8 cellular contexts compared by ENCODE assay signal in the genomic region with DNA sequence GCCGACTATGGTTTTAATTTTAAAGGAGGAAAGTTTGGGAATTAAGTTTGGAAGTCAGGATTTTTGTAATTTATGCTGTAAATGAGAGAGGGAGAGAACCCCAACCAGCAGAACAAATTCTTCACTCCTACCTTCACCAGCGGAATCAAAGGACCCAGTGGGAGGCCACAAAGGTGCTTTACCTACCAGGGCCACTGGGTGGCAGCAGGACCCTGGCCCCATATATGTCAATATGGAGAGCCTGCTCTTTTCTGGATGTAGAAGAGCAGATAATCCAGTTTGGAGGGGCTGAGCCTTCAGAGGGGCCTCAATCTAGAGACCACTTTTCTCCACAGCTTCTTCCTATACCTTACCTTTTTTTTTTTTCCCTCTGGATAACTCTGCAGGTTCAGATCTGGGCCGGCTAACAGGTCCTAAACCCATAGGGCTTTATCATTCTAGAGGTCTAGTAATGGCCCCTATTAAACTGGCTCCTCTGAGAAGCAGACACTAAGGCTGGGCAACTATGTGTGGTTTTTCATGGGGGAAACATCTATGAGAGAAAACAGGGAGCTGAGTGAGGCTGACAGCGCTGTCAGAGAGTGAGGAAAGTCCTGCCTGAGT. TPM values are rescaled to one million over a fixed set of nuclear protein-coding genes. Genes with fewer than 3 reads are reported as not detected.
DNase-seq lines count a peak whose midpoint lies in the region; ATAC-seq, FAIRE-seq and TF ChIP-seq lines count a peak whose summit lies in the region.

No MANE protein-coding gene starts in this region.

- no peak overlapping the region for H3K4me3 Mint-ChIP-seq in T-helper 2 cell treated with Interferon-gamma antibody and Interleukin-4, amounts not matched to agents 5 μg/mL and 100 μg/mL, for 36 hours

- peak overlapping the region; percentile 28 for H2AFZ ChIP-seq in MM.1S (ENCODE audit: low read length)

- 43% methylated on average over 4 of the region's 4 CpGs for WGBS in A549 (ENCODE audit: missing lambda C conversion rate)
- WGBS in adrenal gland, 4 donors = 47 to 58% (median 54%) methylated on average over 4 of the region's 4 CpGs
- WGBS in right cardiac atrium = 58% methylated on average over 4 of the region's 4 CpGs
- WGBS in small intestine, 3 donors = 52 to 65% (median 53%) methylated on average over 4 of the region's 4 CpGs

- H3K4me1 ChIP-seq in A549 = peaks cover 34% of the 10 kb centered on the region
- H3K4me1 ChIP-seq in MM.1S (ENCODE audit: low read length) = peaks cover 20% of the 10 kb centered on the region
- peaks cover 0 to 9% of the 10 kb centered on the region in 2 donors for H3K4me1 ChIP-seq in adrenal gland (replicated peaks in 1 of 2)
- H3K4me1 ChIP-seq in right cardiac atrium (ENCODE audit: control insufficient read depth, insufficient read depth, low read length) = peaks cover 5% of the 10 kb centered on the region
- peaks cover 0 to 2% of the 10 kb centered on the region in 2 donors for H3K4me1 ChIP-seq in small intestine (ENCODE audit: control insufficient read depth in 2 of 2, insufficient read depth in 1 of 2, low read depth in 1 of 2, low read length in 1 of 2)

- CTCF ChIA-PET in A549 (lab: Yijun Ruan, JAX) = interaction anchor here (0.6 to 28.5 kb wide), 40 partner anchors 9 to 540 kb away, joined by 3 to 534 read pairs (median 5); partner anchors contain the start of genes PKD2L1, SCD and SEC31B

- H3K27me3 Mint-ChIP-seq in T-helper 2 cell treated with Interferon-gamma antibody and Interleukin-4, amounts not matched to agents 5 μg/mL and 100 μg/mL, for 36 hours (ENCODE audit: low read depth) = peaks cover 16% of the 10 kb centered on the region

- H3K4me2 ChIP-seq in A549 = no peak overlapping the region
- peak overlapping the region; percentile 37 for H3K4me2 ChIP-seq in MM.1S (ENCODE audit: low read depth, low read length)

- peak overlapping the region; percentile 1 to 82; a peak in 3 of 6 replicates for H3K27ac ChIP-seq in A549
- H3K27ac ChIP-seq in MM.1S (ENCODE audit: low read length) = peak overlapping the region; percentile 49; the same call in 1 of the 2 replicates
- H3K27ac ChIP-seq in adrenal gland = no peak overlapping the region
- H3K27ac ChIP-seq in right cardiac atrium (ENCODE audit: low read length) = no peak overlapping the region
- H3K27ac ChIP-seq in small intestine (ENCODE audit: low read depth in 1 of 2, low read length in 1 of 2) = no peak overlapping the region

- no peaks in the 10 kb centered on the region for H3K9me3 Mint-ChIP-seq in T-helper 2 cell treated with Interferon-gamma antibody and Interleukin-4, amounts not matched to agents 5 μg/mL and 100 μg/mL, for 36 hours

- H4K20me1 ChIP-seq in MM.1S (ENCODE audit: insufficient read depth, low read length) = no peaks in the 10 kb centered on the region

- H3K36me3 ChIP-seq in MM.1S (replicated peaks; ENCODE audit: insufficient read depth, low read length) (no peaks in the 10 kb centered on the region), adrenal gland (replicated peaks in 1 of 2) (no peaks in the 10 kb centered on the region), small intestine (ENCODE audit: control insufficient read depth in 2 of 2, insufficient read depth in 2 of 2, low read length in 2 of 2) (no peaks in the 10 kb centered on the region)

- POLR2A ChIA-PET in A549 (lab: Yijun Ruan, JAX) = interaction anchor here (0.7 kb wide), 1 partner anchor 34 kb away, joined by 5 read pairs; no protein-coding TSS in a partner anchor

- peak overlapping the region; percentile 1; the same call in 1 of the 2 replicates for H3K9ac ChIP-seq in MM.1S (ENCODE audit: low read length)

- H3K36me3 Mint-ChIP-seq in T-helper 2 cell treated with Interferon-gamma antibody and Interleukin-4, amounts not matched to agents 5 μg/mL and 100 μg/mL, for 36 hours (ENCODE audit: low read depth) = no peaks in the 10 kb centered on the region

- H3F3A ChIP-seq in MM.1S (ENCODE audit: insufficient read depth, low read length) = peaks cover 12% of the 10 kb centered on the region; the same call in 1 of the 2 replicates

- no peaks in the 10 kb centered on the region for H3K27me3 ChIP-seq in MM.1S (replicated peaks; ENCODE audit: insufficient read depth, low read length)
- no peaks in the 10 kb centered on the region for H3K27me3 ChIP-seq in adrenal gland
- no peaks in the 10 kb centered on the region for H3K27me3 ChIP-seq in right cardiac atrium (ENCODE audit: control insufficient read depth, insufficient read depth)
- no peaks in the 10 kb centered on the region for H3K27me3 ChIP-seq in small intestine (ENCODE audit: control insufficient read depth in 2 of 2, insufficient read depth in 2 of 2, low read length in 2 of 2)

- H3K79me2 ChIP-seq in MM.1S (ENCODE audit: low read length) = no peaks in the 10 kb centered on the region

- TF ChIP-seq POLR2A in A549 (IDR thresholded peaks at IDR 0.05; ENCODE audit: low read length) = no peak
- no peak for TF ChIP-seq POLR2A in adrenal gland (IDR thresholded peaks at IDR 0.05)

- peak; percentile 64 to 85 for DNase-seq in A549 (ENCODE audit: low read depth in 1 of 2, low spot score in 1 of 2)
- DNase-seq in GM13976 (ENCODE audit: low spot score) = peak; percentile 80
- peak; percentile 74 for DNase-seq in MM.1S
- DNase-seq in T-helper 2 cell treated with Interferon-gamma antibody and Interleukin-4, amounts not matched to agents 5 μg/mL and 100 μg/mL, for 36 hours (ENCODE audit: low spot score) = peak; percentile 58
- peak; percentile 72 to 92 (median 85) for DNase-seq in adrenal gland
- peak; percentile 68 to 91 (median 89) for DNase-seq in right cardiac atrium
- DNase-seq in small intestine = peak; percentile 72
- DNase-seq in NCI-H187 treated with DMSO at 0.1 percent for 48 hours (lab: John Stamatoyannopoulos, UW) = no peak

- intact Hi-C loops in adrenal gland (cut with DNase I) = loop anchor here (2.0 to 10.0 kb wide), 4 partner anchors 94 to 186 kb away; partner anchors contain the start of genes NDUFB8 (in 1 of the 2) and SEC31B (in 1 of the 2)
- intact Hi-C loops in right cardiac atrium (cut with DNase I) = loop anchor here in 3 of 4 donors (1.0 to 10.0 kb wide), 4 partner anchors 94 to 166 kb away; no protein-coding TSS in a partner anchor

- no peaks in the 10 kb centered on the region for H3K9me2 ChIP-seq in MM.1S (replicated peaks; ENCODE audit: insufficient read depth, low read length)

- FAIRE-seq in A549 (lab: Jason Lieb, UNC) = no peak
- FAIRE-seq in small intestine (lab: Jason Lieb, UNC) = no peak

- no peak for TF ChIP-seq EP300 in A549 (IDR thresholded peaks at IDR 0.05)

- H3K4me3 ChIP-seq in A549 = no peak overlapping the region
- H3K4me3 ChIP-seq in MM.1S (ENCODE audit: low read length) = no peak overlapping the region
- H3K4me3 ChIP-seq in adrenal gland = no peak overlapping the region
- no peak overlapping the region for H3K4me3 ChIP-seq in right cardiac atrium (ENCODE audit: low read length)
- H3K4me3 ChIP-seq in small intestine (ENCODE audit: low read depth in 1 of 2, low read length in 2 of 2) = no peak overlapping the region

- TF ChIP-seq RAD21 in A549 (conservative IDR thresholded peaks at IDR 0.05 in 1 of 2, IDR thresholded peaks at IDR 0.05 in 1 of 2) = peak; percentile 97 to 98

- TF ChIP-seq CTCF in A549 (IDR thresholded peaks at IDR 0.05) = peak; percentile 93
- peak; percentile 80 for TF ChIP-seq CTCF in GM13976 (IDR thresholded peaks at IDR 0.05; ENCODE audit: borderline replicate concordance, control extremely low read depth, extremely low read depth, insufficient read depth, missing control alignments)
- TF ChIP-seq CTCF in MM.1S (IDR thresholded peaks at IDR 0.05; ENCODE audit: low read length) = peak; percentile 85
- TF ChIP-seq CTCF in adrenal gland (IDR thresholded peaks at IDR 0.05) = peak; percentile 82 to 95 (median 92)

- in situ Hi-C loops in GM13976 (cut with MboI; ENCODE audit: low sequenced_read_pairs, unreplicated experiment) = loop anchor here (5.0 kb wide), 1 partner anchor 94 kb away; no protein-coding TSS in a partner anchor

- H3K4me1 Mint-ChIP-seq in T-helper 2 cell treated with Interferon-gamma antibody and Interleukin-4, amounts not matched to agents 5 μg/mL and 100 μg/mL, for 36 hours (ENCODE audit: low read depth) = peaks cover 19% of the 10 kb centered on the region

- H3K9me3 ChIP-seq in A549 (no peaks in the 10 kb centered on the region), MM.1S (replicated peaks; ENCODE audit: insufficient read depth, low read length) (no peaks in the 10 kb centered on the region), adrenal gland (replicated peaks in 1 of 3) (no peaks in the 10 kb centered on the region), right cardiac atrium (ENCODE audit: control insufficient read depth, low read length) (no peaks in the 10 kb centered on the region), small intestine (ENCODE audit: control insufficient read depth, low read depth) (no peaks in the 10 kb centered on the region)

- no peak overlapping the region for H3K27ac Mint-ChIP-seq in T-helper 2 cell treated with Interferon-gamma antibody and Interleukin-4, amounts not matched to agents 5 μg/mL and 100 μg/mL, for 36 hours

- ATAC-seq in A549 (peak; percentile 64 to 79; a peak in 5 of 6 replicates), right cardiac atrium (peak; percentile 50 to 77)

RNA-seq across cellular contexts. Expression of gene SCD, which starts 8.5 kb away (rescaled TPM):
- polyA plus RNA-seq in A549 (2011; rRNA removed) = 329 and 348 TPM in 2 replicates
- polyA plus RNA-seq in A549 (2012; cell fraction: cytosol; rRNA removed) = 66.6 and 81.4 TPM in 2 replicates
- 73.4 and 80.0 TPM in 2 replicates for polyA plus RNA-seq in A549 (2012; cell fraction: nucleus; rRNA removed)
- 157 to 496 TPM (median 416 TPM) in 3 replicates for polyA plus RNA-seq in A549 (2017; fragmentation: RNase III; extraction: RNeasy Plus Mini Kit Qiagen cat#74134 plus additional on column Dnase treatment)
- 331 and 353 TPM in 2 replicates for polyA minus RNA-seq in A549 (2011; rRNA and poly(A)+ RNA removed)
- total RNA-seq in adrenal gland = 100 to 1,000 TPM; 105 to 734 (median 221) TPM
- polyA plus RNA-seq in adrenal gland = 100 to 1,000 TPM in 2 of 3 donors, 10 to 100 TPM in 1; 44.2 to 979 (median 125) TPM
- 10 to 100 TPM; 12.2 to 45.4 (median 23.4) TPM for total RNA-seq in right cardiac atrium
- 116 TPM for polyA plus RNA-seq in right cardiac atrium
- 100 to 1,000 TPM in 1 of 3 donors, 10 to 100 TPM in 2; 14.8 to 144 (median 20.5) TPM for polyA plus RNA-seq in small intestine

RNA-seq across cellular contexts. Expression of gene PKD2L1, which starts 8.5 kb away (rescaled TPM):
- polyA plus RNA-seq in A549 (2011; rRNA removed) = 0.06 and 0.26 TPM in 2 replicates
- 0.01 TPM in 1 of 2 replicates, not detected in the other for polyA plus RNA-seq in A549 (2012; cell fraction: cytosol; rRNA removed)
- 0.04 TPM in 1 of 2 replicates, not detected in the other for polyA plus RNA-seq in A549 (2012; cell fraction: nucleus; rRNA removed)
- 0.08 to 0.11 TPM (median 0.10 TPM) in 3 replicates for polyA plus RNA-seq in A549 (2017; fragmentation: RNase III; extraction: RNeasy Plus Mini Kit Qiagen cat#74134 plus additional on column Dnase treatment)
- 0.24 TPM in 1 of 2 replicates, not detected in the other for polyA minus RNA-seq in A549 (2011; rRNA and poly(A)+ RNA removed)
- not detected for total RNA-seq in adrenal gland
- under 1 TPM in 1 of 3 donors, not detected in 2; 0.72 TPM for polyA plus RNA-seq in adrenal gland
- not detected for total RNA-seq in right cardiac atrium
- not detected for polyA plus RNA-seq in right cardiac atrium
- under 1 TPM in 2 of 3 donors, not detected in 1; 0.10 to 0.27 TPM for polyA plus RNA-seq in small intestine

RNA-seq across cellular contexts. Expression of gene BLOC1S2, which starts 52.1 kb away (rescaled TPM):
- polyA plus RNA-seq in A549 (2011; rRNA removed) (56.9 and 91.0 TPM in 2 replicates), A549 (2017; fragmentation: RNase III; extraction: RNeasy Plus Mini Kit Qiagen cat#74134 plus additional on column Dnase treatment) (87.6 to 90.9 TPM (median 88.5 TPM) in 3 replicates), adrenal gland (100 to 1,000 TPM in 1 of 3 donors, 10 to 100 TPM in 2; 31.5 to 104 (median 38.1) TPM), right cardiac atrium (26.8 TPM), small intestine (10 to 100 TPM; 33.3 to 47.6 (median 33.3) TPM)
- 24.2 and 26.6 TPM in 2 replicates for polyA plus RNA-seq in A549 (2012; cell fraction: cytosol; rRNA removed)
- polyA plus RNA-seq in A549 (2012; cell fraction: nucleus; rRNA removed) = 7.9 and 8.7 TPM in 2 replicates
- polyA minus RNA-seq in A549 (2011; rRNA and poly(A)+ RNA removed) = 10.3 and 10.7 TPM in 2 replicates
- total RNA-seq in adrenal gland (10 to 100 TPM; 21.1 to 51.9 (median 39.5) TPM), right cardiac atrium (10 to 100 TPM; 18.6 to 26.1 (median 21.9) TPM)

Comparison
In these comparisons a context has a peak if more than half of its experiments do, and no peak if none do; other contexts are left out.
1. H3K27ac ChIP-seq: peak in A549 (2 of 2) and MM.1S (single experiment); none in adrenal gland (0 of 5), right cardiac atrium (single experiment) and small intestine (0 of 2).
2. Peak in every context shown above with its lines, with median percentiles within 50 percentile points of each other: CTCF ChIP-seq.